7 cellular contexts compared by ENCODE assay signal in genomic region chr1:206461602-206462455, GRCh38. TPM values are rescaled to one million over a fixed set of nuclear protein-coding genes. Genes with fewer than 3 reads are reported as not detected.
DNase-seq lines count a peak whose midpoint lies in the region; ATAC-seq and TF ChIP-seq lines count a peak whose summit lies in the region.

No MANE protein-coding gene starts in this region.

- peaks cover 30% of the 10 kb centered on the region for H3K4me1 Mint-ChIP-seq in nephron

- no peaks in the 10 kb centered on the region for H3K9me3 Mint-ChIP-seq in nephron

- TF ChIP-seq CTCF in GM12873 (IDR thresholded peaks at IDR 0.05; ENCODE audit: insufficient read depth, low read depth, low read length, missing control alignments), result peak; percentile 88
- peak; percentile 65 to 75 (median 75) for TF ChIP-seq CTCF in nephron (IDR thresholded peaks at IDR 0.05; ENCODE audit: unreplicated experiment in 3 of 3)

- H3K27ac Mint-ChIP-seq in nephron, result peak overlapping the region; percentile 23 to 55 (median 25)

- H3K27me3 Mint-ChIP-seq in nephron (ENCODE audit: low read depth), result peaks cover 10% of the 10 kb centered on the region

- peak in 56 of 76 experiments; percentile 4 to 66 (median 34) for DNase-seq in HUDEP-2 (lab: John Stamatoyannopoulos, UW; ENCODE audit: unreplicated experiment in 76 of 76)
- peak; percentile 37 for DNase-seq in OCI-M2 (lab: John Stamatoyannopoulos, UW; ENCODE audit: unreplicated experiment)
- DNase-seq in activated T-cell treated with anti-CD3 and anti-CD28 coated beads for 4 hours, result peak; percentile 79
- peak; percentile 95 for DNase-seq in superior temporal gyrus (ENCODE audit: extremely low spot score)

- peak; percentile 67 for ATAC-seq in esophagus mucosa

- H3K4me3 Mint-ChIP-seq in nephron, result no peak overlapping the region

- H3K36me3 Mint-ChIP-seq in nephron (ENCODE audit: low read depth), result peaks cover 41% of the 10 kb centered on the region

RNA-seq across cellular contexts. Expression of gene IKBKE, which starts 8.4 kb away (rescaled TPM):
- 14.2 TPM for total RNA-seq in esophagus mucosa

RNA-seq across cellular contexts. Expression of gene RASSF5, which starts 45.5 kb away (rescaled TPM):
- total RNA-seq in esophagus mucosa, result 38.7 TPM

Comparison
In these comparisons a context has a peak if more than half of its experiments do, and no peak if none do; other contexts are left out.
1. Peak in every context shown above with its lines: DNase-seq and ATAC-seq.
2. DNase-seq: peak in every context shown above with its lines; median percentile 95 in superior temporal gyrus; 79 in activated T-cell treated with anti-CD3 and anti-CD28 coated beads for 4 hours; 37 in OCI-M2; 34 in HUDEP-2.